In genomic region chr1:198157241-198157846, GRCh38 we compare ENCODE assay signal across 1 cellular context.
TF ChIP-seq lines count a peak whose summit lies in the region.

No MANE protein-coding gene starts in this region.

TF ChIP-seq in HepG2, 621 proteins besides CTCF, POLR2A, EP300 and RAD21 (continued from another document and continues in another):
- TF ChIP-seq FOXA3 (CRISPR knock-in tag; IDR thresholded peaks at IDR 0.05) (0 out of 2 replicates have a peak, but pooled peaks have one; percentile 21), HMG20B (CRISPR knock-in tag; conservative IDR thresholded peaks at IDR 0.05) (no peak), RFX1 (IDR thresholded peaks at IDR 0.05) (no peak), ZMYM4 (CRISPR knock-in tag; IDR thresholded peaks at IDR 0.05) (no peak), MTERF4 (CRISPR knock-in tag; IDR thresholded peaks at IDR 0.05) (no peak), ZC3H4 (CRISPR knock-in tag; IDR thresholded peaks at IDR 0.05; ENCODE audit: borderline replicate concordance) (no peak), ZNF878 (CRISPR knock-in tag; IDR thresholded peaks at IDR 0.05) (no peak), CERS6 (CRISPR knock-in tag; IDR thresholded peaks at IDR 0.05) (no peak), IKZF1 (IDR thresholded peaks at IDR 0.05) (no peak), ZNF784 (CRISPR knock-in tag; IDR thresholded peaks at IDR 0.05; ENCODE audit: borderline replicate concordance) (0 out of 2 replicates have a peak, but pooled peaks have one; percentile 8), CENPBD1 (CRISPR knock-in tag; IDR thresholded peaks at IDR 0.05; ENCODE audit: borderline replicate concordance, low read depth) (no peak), STAT5B (CRISPR knock-in tag; IDR thresholded peaks at IDR 0.05) (no peak), SMAD1 (CRISPR knock-in tag; IDR thresholded peaks at IDR 0.05; ENCODE audit: borderline replicate concordance, low read depth) (no peak), TFAP4 (IDR thresholded peaks at IDR 0.05; ENCODE audit: borderline replicate concordance, low read depth) (no peak), PCBP2 (optimal IDR thresholded peaks at IDR 0.05; ENCODE audit: low read depth, low read length, poor library complexity, severe bottlenecking) (no peak), GPBP1L1 (CRISPR knock-in tag; IDR thresholded peaks at IDR 0.05) (no peak), EHMT2 (IDR thresholded peaks at IDR 0.05; ENCODE audit: borderline replicate concordance, low read depth, low read length) (no peak), SNAPC5 (CRISPR knock-in tag; IDR thresholded peaks at IDR 0.05; ENCODE audit: borderline replicate concordance) (no peak), POLR2AphosphoS2 (IDR thresholded peaks at IDR 0.05; ENCODE audit: low read depth, low read length) (no peak), ZNF260 (CRISPR knock-in tag; IDR thresholded peaks at IDR 0.05; ENCODE audit: borderline replicate concordance, low read depth) (no peak), GLI4 (CRISPR knock-in tag; IDR thresholded peaks at IDR 0.05; ENCODE audit: borderline replicate concordance) (no peak), PCBP1 (IDR thresholded peaks at IDR 0.05; ENCODE audit: borderline replicate concordance, low read depth, low read length) (no peak), DMTF1 (CRISPR knock-in tag; IDR thresholded peaks at IDR 0.05) (no peak), PITX1 (CRISPR knock-in tag; IDR thresholded peaks at IDR 0.05) (no peak), AKNA (CRISPR knock-in tag; IDR thresholded peaks at IDR 0.05; ENCODE audit: borderline replicate concordance) (no peak), ZBTB33 (CRISPR knock-in tag; IDR thresholded peaks at IDR 0.05) (no peak), SRSF1 (optimal IDR thresholded peaks at IDR 0.05; ENCODE audit: low read depth, low read length) (no peak), MTF1 (CRISPR knock-in tag; IDR thresholded peaks at IDR 0.05) (0 out of 2 replicates have a peak, but pooled peaks have one; percentile 18), CEBPG (CRISPR knock-in tag; IDR thresholded peaks at IDR 0.05) (no peak), NR2C2 (CRISPR knock-in tag; IDR thresholded peaks at IDR 0.05; ENCODE audit: borderline replicate concordance) (peak; percentile 13; the same call in 1 of the 2 replicates), ASH2L (IDR thresholded peaks at IDR 0.05; ENCODE audit: insufficient read length, low read depth, low read length) (peak; percentile 84), HNF1B (CRISPR knock-in tag; IDR thresholded peaks at IDR 0.05) (no peak), THAP9 (CRISPR knock-in tag; IDR thresholded peaks at IDR 0.05; ENCODE audit: borderline replicate concordance) (no peak), RFXAP (CRISPR knock-in tag; IDR thresholded peaks at IDR 0.05; ENCODE audit: borderline replicate concordance) (no peak), HIC2 (CRISPR knock-in tag; IDR thresholded peaks at IDR 0.05; ENCODE audit: low read depth) (no peak), ZNF563 (CRISPR knock-in tag; IDR thresholded peaks at IDR 0.05) (no peak)
